ENCODE assay signal across 8 cellular contexts in genomic region chr2:18520605-18521031, GRCh38. TPM values are rescaled to one million over a fixed set of nuclear protein-coding genes. Genes with fewer than 3 reads are reported as not detected.
DNase-seq lines count a peak whose midpoint lies in the region; ATAC-seq, FAIRE-seq and TF ChIP-seq lines count a peak whose summit lies in the region.

No MANE protein-coding gene starts in this region.

- no peak overlapping the region for H3K4me3 Mint-ChIP-seq in activated T-helper 1 cell treated with anti-CD3 and anti-CD28 coated beads, Interleukin-12 subunit alpha, Interleukin-12 subunit beta, Interleukin-2, Interleukin-4 antibody, amounts not matched to agents 30 ng/mL and 10 ng/mL and 1 ng/mL, durations not matched to agents 14 hours and 24 hours and 36 hours
- H3K4me3 Mint-ChIP-seq in neural crest cell: no peak overlapping the region
- no peak overlapping the region for H3K4me3 Mint-ChIP-seq in stimulated activated naive CD8-positive, alpha-beta T cell treated with anti-CD3 and anti-CD28 coated beads, Interleukin-15, amount 100 ng/mL, for 72 hours

- H3K27me3 Mint-ChIP-seq in activated T-helper 1 cell treated with anti-CD3 and anti-CD28 coated beads, Interleukin-12 subunit alpha, Interleukin-12 subunit beta, Interleukin-2, Interleukin-4 antibody, amounts not matched to agents 30 ng/mL and 10 ng/mL and 1 ng/mL, durations not matched to agents 14 hours and 24 hours and 36 hours (ENCODE audit: insufficient read depth): peaks cover 8% of the 10 kb centered on the region
- H3K27me3 Mint-ChIP-seq in neural crest cell (ENCODE audit: low read depth): peaks cover 5% of the 10 kb centered on the region
- H3K27me3 Mint-ChIP-seq in stimulated activated naive CD8-positive, alpha-beta T cell treated with anti-CD3 and anti-CD28 coated beads, Interleukin-15, amount 100 ng/mL, for 72 hours: peaks cover 29% of the 10 kb centered on the region

- intact Hi-C loops in activated T-helper 1 cell treated with anti-CD3 and anti-CD28 coated beads, Interleukin-12 subunit alpha, Interleukin-12 subunit beta, Interleukin-2, Interleukin-4 antibody, amounts not matched to agents 30 ng/mL and 10 ng/mL and 1 ng/mL, durations not matched to agents 14 hours and 24 hours and 36 hours (cut with micrococcal nuclease): loop anchor here (1.0 to 5.0 kb wide), 5 partner anchors 40 to 1578 kb away; partner anchors contain the start of gene RDH14

- no peaks in the 10 kb centered on the region for H3K9me3 Mint-ChIP-seq in activated T-helper 1 cell treated with anti-CD3 and anti-CD28 coated beads, Interleukin-12 subunit alpha, Interleukin-12 subunit beta, Interleukin-2, Interleukin-4 antibody, amounts not matched to agents 30 ng/mL and 10 ng/mL and 1 ng/mL, durations not matched to agents 14 hours and 24 hours and 36 hours
- no peaks in the 10 kb centered on the region for H3K9me3 Mint-ChIP-seq in neural crest cell
- H3K9me3 Mint-ChIP-seq in stimulated activated naive CD8-positive, alpha-beta T cell treated with anti-CD3 and anti-CD28 coated beads, Interleukin-15, amount 100 ng/mL, for 72 hours: no peaks in the 10 kb centered on the region

- peak; percentile 77 for ATAC-seq in GM21528 (IDR thresholded peaks at IDR 0.05; ENCODE audit: low FRiP score, unreplicated experiment)
- ATAC-seq in stimulated activated naive CD8-positive, alpha-beta T cell treated with anti-CD3 and anti-CD28 coated beads, Interleukin-15, amount 100 ng/mL, for 72 hours: peak; percentile 76

- no peak for FAIRE-seq in RCC 7860 (lab: Jason Lieb, UNC)

- H3K27ac Mint-ChIP-seq in activated T-helper 1 cell treated with anti-CD3 and anti-CD28 coated beads, Interleukin-12 subunit alpha, Interleukin-12 subunit beta, Interleukin-2, Interleukin-4 antibody, amounts not matched to agents 30 ng/mL and 10 ng/mL and 1 ng/mL, durations not matched to agents 14 hours and 24 hours and 36 hours: no peak overlapping the region
- H3K27ac Mint-ChIP-seq in neural crest cell (ENCODE audit: unreplicated experiment): no peak overlapping the region
- no peak overlapping the region for H3K27ac Mint-ChIP-seq in stimulated activated naive CD8-positive, alpha-beta T cell treated with anti-CD3 and anti-CD28 coated beads, Interleukin-15, amount 100 ng/mL, for 72 hours

- peak; percentile 76 for DNase-seq in DMS153 treated with DMSO at 0.1 percent for 48 hours (lab: John Stamatoyannopoulos, UW; ENCODE audit: unreplicated experiment)
- peak; percentile 10 for DNase-seq in KG1 (lab: John Stamatoyannopoulos, UW)
- peak; percentile 25 for DNase-seq in RCC 7860 (ENCODE audit: low spot score)
- peak; percentile 46 for DNase-seq in activated T-helper 1 cell treated with anti-CD3 and anti-CD28 coated beads, Interleukin-12 subunit alpha, Interleukin-12 subunit beta, Interleukin-2, Interleukin-4 antibody, amounts not matched to agents 30 ng/mL and 10 ng/mL and 1 ng/mL, durations not matched to agents 14 hours and 24 hours and 36 hours (ENCODE audit: low spot score)
- no peak for DNase-seq in fibroblast of the aortic adventitia (ENCODE audit: low read depth)
- peak; percentile 84 for DNase-seq in neural crest cell (ENCODE audit: low read depth, low spot score)
- DNase-seq in stimulated activated naive CD8-positive, alpha-beta T cell treated with anti-CD3 and anti-CD28 coated beads, Interleukin-15, amount 100 ng/mL, for 72 hours: peak; percentile 50 to 67

- no peaks in the 10 kb centered on the region for H3K36me3 Mint-ChIP-seq in activated T-helper 1 cell treated with anti-CD3 and anti-CD28 coated beads, Interleukin-12 subunit alpha, Interleukin-12 subunit beta, Interleukin-2, Interleukin-4 antibody, amounts not matched to agents 30 ng/mL and 10 ng/mL and 1 ng/mL, durations not matched to agents 14 hours and 24 hours and 36 hours (ENCODE audit: low read depth)
- no peaks in the 10 kb centered on the region for H3K36me3 Mint-ChIP-seq in neural crest cell (ENCODE audit: low read depth)

- H3K4me1 Mint-ChIP-seq in activated T-helper 1 cell treated with anti-CD3 and anti-CD28 coated beads, Interleukin-12 subunit alpha, Interleukin-12 subunit beta, Interleukin-2, Interleukin-4 antibody, amounts not matched to agents 30 ng/mL and 10 ng/mL and 1 ng/mL, durations not matched to agents 14 hours and 24 hours and 36 hours (ENCODE audit: low read depth): no peaks in the 10 kb centered on the region
- H3K4me1 Mint-ChIP-seq in neural crest cell: peaks cover 6% of the 10 kb centered on the region
- H3K4me1 Mint-ChIP-seq in stimulated activated naive CD8-positive, alpha-beta T cell treated with anti-CD3 and anti-CD28 coated beads, Interleukin-15, amount 100 ng/mL, for 72 hours: no peaks in the 10 kb centered on the region

- TF ChIP-seq CTCF in fibroblast of the aortic adventitia (IDR thresholded peaks at IDR 0.05; ENCODE audit: insufficient read depth, low read length) (peak; percentile 94), neural crest cell (conservative IDR thresholded peaks at IDR 0.05) (peak; percentile 94)

- no peak overlapping the region for H3K4me3 ChIP-seq in fibroblast of the aortic adventitia (ENCODE audit: low read depth, low read length)

RNA-seq across cellular contexts. Expression of gene RDH14, which starts 39.8 kb away (rescaled TPM):
- 12.4 and 14.5 TPM in 2 replicates for total RNA-seq in activated T-helper 1 cell treated with anti-CD3 and anti-CD28 coated beads, Interleukin-12 subunit alpha, Interleukin-12 subunit beta, Interleukin-2, Interleukin-4 antibody, amounts not matched to agents 30 ng/mL and 10 ng/mL and 1 ng/mL, durations not matched to agents 14 hours and 24 hours and 36 hours
- 34.5 and 40.5 TPM in 2 replicates for total RNA-seq in fibroblast of the aortic adventitia (ENCODE audit: low replicate concordance)
- total RNA-seq in neural crest cell: 18.7 and 19.4 TPM in 2 replicates
